ENCODE assay signal across 17 cellular contexts in genomic region chr20:47249913-47250312, GRCh38.
DNase-seq lines count a peak whose midpoint lies in the region; ATAC-seq, FAIRE-seq and TF ChIP-seq lines count a peak whose summit lies in the region.
"Had no signal": no experiment of that assay in that cellular context is flagged by ENCODE, and none has a peak within 500 bp of the region (broad histone marks: within the 10 kb centered on the region; RNA-seq: fewer than 3 reads in every experiment).

No MANE protein-coding gene starts in this region.

- CTCF ChIA-PET in HepG2 (lab: Yijun Ruan, JAX; ENCODE audit: low intra/inter-chr PET ratio, low total read pairs) (no interaction called here), K562 (lab: Yijun Ruan, JAX; ENCODE audit: low intra/inter-chr PET ratio) (no interaction called here)

- WGBS in HepG2 (ENCODE audit: low lambda C conversion rate) = 46% methylated on average over 4 of the region's 4 CpGs
- no CpG with 5 or more reads among the region's 4 CpGs for WGBS in right lobe of liver (ENCODE audit: insufficient coverage, low coverage, low lambda C conversion rate, missing lambda C conversion rate)
- WGBS in K562 (ENCODE audit: insufficient coverage, low coverage, missing lambda C conversion rate) = 94% methylated on average over 4 of the region's 4 CpGs
- 35 to 78% (median 39%) methylated on average over 4 of the region's 4 CpGs for WGBS in small intestine, 3 donors

- TF ChIP-seq CTCF in HepG2 (CRISPR knock-in tag; IDR thresholded peaks at IDR 0.05) (no peak), right lobe of liver (IDR thresholded peaks at IDR 0.05) (no peak), K562 (IDR thresholded peaks at IDR 0.05 in 2 of 3, conservative IDR thresholded peaks at IDR 0.05 in 1 of 3; ENCODE audit: insufficient read depth in 2 of 3, low read depth in 1 of 3, low read length in 3 of 3) (no peak)

- H3K4me3 ChIP-seq in HepG2 (replicated peaks in 1 of 3; ENCODE audit: insufficient read depth in 1 of 3, low read depth in 2 of 3, low read length in 3 of 3) (no peak overlapping the region), right lobe of liver (no peak overlapping the region), K562 (no peak overlapping the region), small intestine (ENCODE audit: low read depth in 1 of 2, low read length in 2 of 2) (no peak overlapping the region)
- H3K4me3 ChIP-seq: BLaER1 treated with 17β-estradiol and CSF1 and Interleukin-3, amounts not matched to agents 10 nM and 100 nM; HAP-1 had no signal

- H4K20me1 ChIP-seq in HepG2 (ENCODE audit: insufficient read depth, low read length) = peaks cover 50% of the 10 kb centered on the region
- H4K20me1 ChIP-seq in K562 (replicated peaks; ENCODE audit: control insufficient read depth, insufficient read depth, low read length) = no peaks in the 10 kb centered on the region; the same call in 1 of the 2 replicates

- H3K4me1 ChIP-seq in HepG2 (ENCODE audit: insufficient read depth, low read length) (peaks cover 36% of the 10 kb centered on the region), right lobe of liver (peaks cover 0 to 20% (median 10%) of the 10 kb centered on the region in 4 donors), K562 (replicated peaks in 1 of 2; ENCODE audit: control insufficient read depth in 2 of 2, insufficient read depth in 2 of 2, low read length in 2 of 2) (peaks cover 9 to 15% of the 10 kb centered on the region in 2 experiments; a peak in 3 of 5 replicates), small intestine (ENCODE audit: control insufficient read depth in 2 of 2, insufficient read depth in 1 of 2, low read depth in 1 of 2, low read length in 1 of 2) (no peaks in the 10 kb centered on the region)
- H3K4me1 ChIP-seq: HAP-1 had no signal

- H3K27me3 ChIP-seq in HepG2 (ENCODE audit: control insufficient read depth in 1 of 2, insufficient read depth in 2 of 2, low read length in 2 of 2) = no peaks in the 10 kb centered on the region
- H3K27me3 ChIP-seq in right lobe of liver = no peaks in the 10 kb centered on the region
- H3K27me3 ChIP-seq in K562 (ENCODE audit: control insufficient read depth in 2 of 2, insufficient read depth in 2 of 2, low read length in 2 of 2) = no peaks in the 10 kb centered on the region
- H3K27me3 ChIP-seq in small intestine (ENCODE audit: control insufficient read depth in 2 of 2, insufficient read depth in 2 of 2, low read length in 2 of 2) = no peaks in the 10 kb centered on the region
- H3K27me3 ChIP-seq: BLaER1 treated with 17β-estradiol and CSF1 and Interleukin-3, amounts not matched to agents 10 nM and 100 nM had no signal

- H2AFZ ChIP-seq in HepG2 (ENCODE audit: low read length) (no peak overlapping the region), K562 (ENCODE audit: low read depth, low read length) (no peak overlapping the region)

- in situ Hi-C loops in HepG2 (cut with HindIII; ENCODE audit: extremely low pct_ligation_motif_present, low pct_unique_long_range_greater_than_20kb) (no loop called here), K562 (cut with MboI) (no loop called here)

- TF ChIP-seq POLR2A in HepG2 (IDR thresholded peaks at IDR 0.05; ENCODE audit: insufficient read depth in 1 of 2, low read depth in 2 of 2, low read length in 2 of 2) = no peak
- no peak for TF ChIP-seq POLR2A in right lobe of liver (IDR thresholded peaks at IDR 0.05)
- no peak for TF ChIP-seq POLR2A in K562 (conservative IDR thresholded peaks at IDR 0.05)

- peak overlapping the region; percentile 30 for H3K27ac ChIP-seq in HepG2 (ENCODE audit: extremely low read length, insufficient read depth, low read length)
- no peak overlapping the region for H3K27ac ChIP-seq in right lobe of liver
- no peak overlapping the region for H3K27ac ChIP-seq in K562 (ENCODE audit: extremely low read depth, low read depth, low read length)
- no peak overlapping the region for H3K27ac ChIP-seq in small intestine (ENCODE audit: low read depth in 1 of 2, low read length in 1 of 2)
- H3K27ac ChIP-seq: HL-60 had no signal

- intact Hi-C loops in HepG2 (cut with micrococcal nuclease; ENCODE audit: unreplicated experiment) (loop anchor here (5.0 kb wide), 1 partner anchor 33 kb away; no protein-coding TSS in a partner anchor), right lobe of liver (cut with DNase I) (loop anchor here in 1 of 2 donors (10.0 kb wide), 1 partner anchor 45 kb away; no protein-coding TSS in a partner anchor), K562 (cut with micrococcal nuclease) (no loop called here)

- peak; percentile 57 for FAIRE-seq in HepG2 (lab: Jason Lieb, UNC)
- no peak for FAIRE-seq in K562 (lab: Jason Lieb, UNC)
- FAIRE-seq in small intestine (lab: Jason Lieb, UNC) = no peak
- FAIRE-seq: GM18507, H1 had no signal

- BruUV-seq in HepG2 (replicated peaks; lab: Mats Ljungman, UMichigan) (no TSS peak), K562 (replicated peaks; lab: Mats Ljungman, UMichigan) (no TSS peak)

- TF ChIP-seq EP300 in HepG2 (IDR thresholded peaks at IDR 0.05; ENCODE audit: low read depth in 2 of 2, low read length in 2 of 2) = no peak; a peak in 1 of 4 replicates
- TF ChIP-seq EP300 in HepG2 (CRISPR knock-in tag; IDR thresholded peaks at IDR 0.05; ENCODE audit: borderline replicate concordance) = no peak
- TF ChIP-seq EP300 in K562 (IDR thresholded peaks at IDR 0.05; ENCODE audit: low read length) = no peak

- TF ChIP-seq RAD21 in HepG2 (CRISPR knock-in tag; IDR thresholded peaks at IDR 0.05) (no peak), K562 (CRISPR knock-in tag; conservative IDR thresholded peaks at IDR 0.05 in 1 of 2, IDR thresholded peaks at IDR 0.05 in 1 of 2) (no peak)

- DNase-seq in HepG2 (ENCODE audit: low spot score) = peak; percentile 51
- no peak for DNase-seq in right lobe of liver
- DNase-seq in K562 (ENCODE audit: extremely low read depth in 1 of 4, low spot score in 3 of 4) = no peak
- peak; percentile 52 for DNase-seq in small intestine
- DNase-seq in hepatic stellate cell (ENCODE audit: low spot score) = no peak
- DNase-seq: 8988T; AML-193; Calu3; CD4-positive, CD25-positive, alpha-beta regulatory T cell; DMS 273 treated with DMSO at 0.1 percent for 48 hours had no signal

- 0 out of 2 replicates have a peak overlapping the region, but pooled peaks have one; percentile 4 for H3K4me2 ChIP-seq in HepG2 (ENCODE audit: low read depth, low read length)
- no peak overlapping the region for H3K4me2 ChIP-seq in K562 (ENCODE audit: insufficient read depth, low read length)

- POLR2A ChIA-PET in HepG2 (lab: Yijun Ruan, JAX) = interaction anchor here (0.5 to 1.9 kb wide), 3 partner anchors 16 to 265 kb away, joined by 3 to 4 read pairs (median 3); no protein-coding TSS in a partner anchor
- POLR2A ChIA-PET in K562 (lab: Yijun Ruan, JAX) = interaction anchor here (0.9 kb wide), 1 partner anchor 9 kb away, joined by 3 read pairs; no protein-coding TSS in a partner anchor

- ATAC-seq in HepG2 (peak; percentile 77), right lobe of liver (no peak), K562 (no peak), GM19351 (IDR thresholded peaks at IDR 0.05; ENCODE audit: unreplicated experiment) (no peak), GM21529 (IDR thresholded peaks at IDR 0.05; ENCODE audit: unreplicated experiment) (no peak)

- H3K9ac ChIP-seq in HepG2 (ENCODE audit: insufficient read depth, low read depth, low read length) (no peak overlapping the region), K562 (ENCODE audit: insufficient read depth in 1 of 2, low read depth in 2 of 2, low read length in 2 of 2) (no peak overlapping the region)

- H3K36me3 ChIP-seq in HepG2 (replicated peaks in 1 of 2; ENCODE audit: control insufficient read depth in 1 of 2, insufficient read depth in 2 of 2, low read length in 2 of 2) (peaks cover 64 to 95% of the 10 kb centered on the region in 2 experiments), right lobe of liver (peaks cover 0 to 29% (median 11%) of the 10 kb centered on the region in 4 donors), K562 (ENCODE audit: control insufficient read depth, insufficient read depth, low read length) (peaks cover 99% of the 10 kb centered on the region), small intestine (ENCODE audit: control insufficient read depth in 2 of 2, insufficient read depth in 2 of 2, low read length in 2 of 2) (peaks cover 24 to 30% of the 10 kb centered on the region in 2 donors)

- H3K9me3 ChIP-seq in HepG2 (ENCODE audit: low read length) (no peaks in the 10 kb centered on the region), right lobe of liver (no peaks in the 10 kb centered on the region), K562 (replicated peaks; ENCODE audit: control insufficient read depth, insufficient read depth, low read depth, low read length) (no peaks in the 10 kb centered on the region), small intestine (ENCODE audit: control insufficient read depth, low read depth) (no peaks in the 10 kb centered on the region)
- H3K9me3 ChIP-seq: BLaER1 treated with 17β-estradiol and CSF1 and Interleukin-3, amounts not matched to agents 10 nM and 100 nM; HAP-1 had no signal

- H3K79me2 ChIP-seq in HepG2 (ENCODE audit: insufficient read depth, low read length) (peaks cover 18% of the 10 kb centered on the region), K562 (ENCODE audit: control insufficient read depth, insufficient read depth, low read length) (peaks cover 98% of the 10 kb centered on the region)

- H3K9me1 ChIP-seq in K562 (ENCODE audit: control insufficient read depth, insufficient read depth, low read length) = no peaks in the 10 kb centered on the region

TF ChIP-seq in HepG2, 621 proteins besides CTCF, POLR2A, EP300 and RAD21 (continues in another document):
- TF ChIP-seq MTA3 (CRISPR knock-in tag; IDR thresholded peaks at IDR 0.05) (no peak), FOXO1 (CRISPR knock-in tag; IDR thresholded peaks at IDR 0.05) (no peak), ZNF558 (CRISPR knock-in tag; IDR thresholded peaks at IDR 0.05; ENCODE audit: borderline replicate concordance) (0 out of 2 replicates have a peak, but pooled peaks have one; percentile 27), SSRP1 (CRISPR knock-in tag; IDR thresholded peaks at IDR 0.05) (0 out of 2 replicates have a peak, but pooled peaks have one; percentile 0), ZKSCAN5 (CRISPR knock-in tag; IDR thresholded peaks at IDR 0.05) (no peak), RARA (CRISPR knock-in tag; IDR thresholded peaks at IDR 0.05) (0 out of 2 replicates have a peak, but pooled peaks have one; percentile 30)

TF ChIP-seq in K562, 482 proteins besides CTCF, POLR2A, EP300 and RAD21 (continues in another document):
- TF ChIP-seq SOX6 (IDR thresholded peaks at IDR 0.05) (no peak), ESRRA (IDR thresholded peaks at IDR 0.05; ENCODE audit: borderline replicate concordance, low read depth) (no peak)

Comparison
In these comparisons a context has a peak if more than half of its experiments do, and no peak if none do; other contexts are left out.
1. DNase-seq: peak in HepG2 (single experiment) and small intestine (single experiment); none in right lobe of liver (0 of 3), K562 (0 of 4) and hepatic stellate cell (single experiment).
2. Of the 241 proteins assayed by ChIP-seq in both HepG2 and K562: peak only in HepG2: BCL6 and NCOR1; only in K562: RBM22; in both: none; in neither: 237; mixed calls (peak in some experiments, not most) for 1.